Comparison of ENCODE assay signal across 8 cellular contexts in genomic region chr3:37892917-37893595, GRCh38. TPM values are rescaled to one million over a fixed set of nuclear protein-coding genes. Genes with fewer than 3 reads are reported as not detected.
DNase-seq lines count a peak whose midpoint lies in the region; ATAC-seq and TF ChIP-seq lines count a peak whose summit lies in the region.
"Had no signal": no experiment of that assay in that cellular context is flagged by ENCODE, and none has a peak within 500 bp of the region (broad histone marks: within the 10 kb centered on the region; RNA-seq: fewer than 3 reads in every experiment).

No MANE protein-coding gene starts in this region.

- TF ChIP-seq POLR2A in right lobe of liver (IDR thresholded peaks at IDR 0.05) (no peak), tibial nerve (IDR thresholded peaks at IDR 0.05) (no peak)

- H3K4me1 ChIP-seq in right lobe of liver (peaks cover 0 to 33% (median 18%) of the 10 kb centered on the region in 4 donors), tibial nerve (peaks cover 2 to 99% (median 61%) of the 10 kb centered on the region in 4 donors)

- H3K9me3 ChIP-seq in right lobe of liver (no peaks in the 10 kb centered on the region), tibial nerve (no peaks in the 10 kb centered on the region)

- TF ChIP-seq CTCF in right lobe of liver (IDR thresholded peaks at IDR 0.05) (no peak), tibial nerve (IDR thresholded peaks at IDR 0.05) (no peak)

- intact Hi-C loops in right lobe of liver (cut with DNase I): no loop called here

- H3K4me3 ChIP-seq in right lobe of liver (no peak overlapping the region), tibial nerve (no peak overlapping the region)

- H3K27me3 ChIP-seq in right lobe of liver: no peaks in the 10 kb centered on the region
- H3K27me3 ChIP-seq in tibial nerve: no peaks in the 10 kb centered on the region

- WGBS in right lobe of liver (ENCODE audit: insufficient coverage, low coverage, low lambda C conversion rate, missing lambda C conversion rate): 9% methylated on average over 3 of the region's 3 CpGs
- WGBS in tibial nerve, 2 donors: 18 to 21% methylated on average over 3 of the region's 3 CpGs

- H3K27ac ChIP-seq in right lobe of liver: peak overlapping the region in 2 of 3 donors; percentile 39 to 71
- H3K27ac ChIP-seq in tibial nerve: peak overlapping the region in 2 of 4 donors; percentile 46 to 75

- ATAC-seq in esophagus mucosa (peak; percentile 55), right lobe of liver (peak; percentile 98 to 99 (median 98)), GM21381 (IDR thresholded peaks at IDR 0.05; ENCODE audit: unreplicated experiment) (no peak)

- DNase-seq in NCI-H146 treated with DMSO at 0.1 percent for 48 hours (lab: John Stamatoyannopoulos, UW; ENCODE audit: unreplicated experiment) (peak; percentile 6), right lobe of liver (peak; percentile 64 to 84 (median 83)), tibial nerve (ENCODE audit: low spot score in 2 of 2) (peak; percentile 26 to 49), GOT3 (lab: John Stamatoyannopoulos, UW) (no peak), NCI-H2107 (lab: John Stamatoyannopoulos, UW) (no peak)
- DNase-seq: cortex of kidney had no signal

- H3K36me3 ChIP-seq in right lobe of liver: no peaks in the 10 kb centered on the region
- no peaks in the 10 kb centered on the region for H3K36me3 ChIP-seq in tibial nerve

- TF ChIP-seq EP300 in tibial nerve (IDR thresholded peaks at IDR 0.05): peak in 1 of 2 donors; percentile 80

RNA-seq across cellular contexts. Expression of gene CTDSPL, which starts 31.4 kb away (rescaled TPM):
- total RNA-seq in esophagus mucosa (27.2 TPM), right lobe of liver (10 to 100 TPM; 14.9 to 22.8 (median 18.0) TPM), tibial nerve (10 to 100 TPM; 31.8 to 87.0 (median 49.0) TPM)

Comparison
In these comparisons a context has a peak if more than half of its experiments do, and no peak if none do; other contexts are left out.
1. DNase-seq: peak in NCI-H146 treated with DMSO at 0.1 percent for 48 hours (single experiment), right lobe of liver (3 of 3) and tibial nerve (2 of 2); none in GOT3 (single experiment) and NCI-H2107 (single experiment).